17 cellular contexts compared by ENCODE assay signal in genomic region chr11:102458531-102458930, GRCh38. TPM values are rescaled to one million over a fixed set of nuclear protein-coding genes. Genes with fewer than 3 reads are reported as not detected.
DNase-seq lines count a peak whose midpoint lies in the region; ATAC-seq and TF ChIP-seq lines count a peak whose summit lies in the region.
"Had no signal": no experiment of that assay in that cellular context is flagged by ENCODE, and none has a peak within 500 bp of the region (broad histone marks: within the 10 kb centered on the region; RNA-seq: fewer than 3 reads in every experiment).

No MANE protein-coding gene starts in this region.

- H3K27me3 ChIP-seq in OCI-LY1 (ENCODE audit: insufficient read depth, low read length) (no peaks in the 10 kb centered on the region), neural progenitor cell (peaks cover 5% of the 10 kb centered on the region)
- H3K27me3 ChIP-seq: right atrium auricular region, upper lobe of right lung had no signal

- H4K20me1 ChIP-seq in OCI-LY1 (ENCODE audit: insufficient read depth, low read length): no peaks in the 10 kb centered on the region
- no peaks in the 10 kb centered on the region for H4K20me1 ChIP-seq in neural progenitor cell (ENCODE audit: low read depth)

- H3K4me1 Mint-ChIP-seq in activated CD4-positive, alpha-beta T cell treated with anti-CD3 and anti-CD28 coated beads, Interleukin-2, amount 10 ng/mL, durations not matched to agents 7 days and 5 days: peaks cover 73% of the 10 kb centered on the region
- H3K4me1 Mint-ChIP-seq in brain: peaks cover 79% of the 10 kb centered on the region
- H3K4me1 Mint-ChIP-seq in neural progenitor cell: peaks cover 19% of the 10 kb centered on the region

- peaks cover 18% of the 10 kb centered on the region for H3K36me3 Mint-ChIP-seq in activated CD4-positive, alpha-beta T cell treated with anti-CD3 and anti-CD28 coated beads, Interleukin-2, amount 10 ng/mL, durations not matched to agents 7 days and 5 days (ENCODE audit: low read depth)
- H3K36me3 Mint-ChIP-seq in brain (no peaks in the 10 kb centered on the region), neural progenitor cell (no peaks in the 10 kb centered on the region)
- H3K36me3 Mint-ChIP-seq: activated CD4-positive, alpha-beta memory T cell treated with anti-CD3 and anti-CD28 coated beads for 36 hours had no signal

- POLR2A ChIA-PET in activated CD4-positive, alpha-beta T cell treated with anti-CD3 and anti-CD28 coated beads, Interleukin-2, amount 10 ng/mL, durations not matched to agents 7 days and 5 days (lab: Charles Lee): no interaction called here

- TF ChIP-seq CTCF in OCI-LY1 (IDR thresholded peaks at IDR 0.05; ENCODE audit: low read length) (no peak), brain (conservative IDR thresholded peaks at IDR 0.05) (no peak), neural progenitor cell (IDR thresholded peaks at IDR 0.05) (no peak)

- H3K9ac ChIP-seq in OCI-LY1 (ENCODE audit: low read length): no peak overlapping the region
- H3K9ac ChIP-seq in neural progenitor cell: no peak overlapping the region

- H3K79me2 ChIP-seq in OCI-LY1 (ENCODE audit: insufficient read depth, low read length) (no peaks in the 10 kb centered on the region), neural progenitor cell (ENCODE audit: low read depth) (no peaks in the 10 kb centered on the region)

- peak overlapping the region; percentile 76 for H3K27ac Mint-ChIP-seq in activated CD4-positive, alpha-beta T cell treated with anti-CD3 and anti-CD28 coated beads, Interleukin-2, amount 10 ng/mL, durations not matched to agents 7 days and 5 days
- H3K27ac Mint-ChIP-seq in brain: peak overlapping the region in 4 of 5 experiments; percentile 0 to 94 (median 80)
- H3K27ac Mint-ChIP-seq in neural progenitor cell: peak overlapping the region; percentile 5

- no peak overlapping the region for H3K4me3 ChIP-seq in OCI-LY1 (ENCODE audit: low read depth, low read length, poor library complexity, severe bottlenecking)
- H3K4me3 ChIP-seq in neural progenitor cell: no peak overlapping the region
- H3K4me3 ChIP-seq: right atrium auricular region, upper lobe of right lung had no signal

- H3K36me3 ChIP-seq in OCI-LY1 (ENCODE audit: insufficient read depth, low read length) (no peaks in the 10 kb centered on the region), neural progenitor cell (no peaks in the 10 kb centered on the region)
- H3K36me3 ChIP-seq: right atrium auricular region, upper lobe of right lung had no signal

- H3F3A ChIP-seq in OCI-LY1 (ENCODE audit: insufficient read depth, low read length): no peaks in the 10 kb centered on the region
- peaks cover 33% of the 10 kb centered on the region for H3F3A ChIP-seq in neural progenitor cell (ENCODE audit: low read depth)

- no peak overlapping the region for H3K4me3 Mint-ChIP-seq in activated CD4-positive, alpha-beta T cell treated with anti-CD3 and anti-CD28 coated beads, Interleukin-2, amount 10 ng/mL, durations not matched to agents 7 days and 5 days
- peak overlapping the region in 2 of 5 experiments; percentile 5 to 6 for H3K4me3 Mint-ChIP-seq in brain
- H3K4me3 Mint-ChIP-seq in neural progenitor cell: no peak overlapping the region
- H3K4me3 Mint-ChIP-seq: activated CD4-positive, alpha-beta memory T cell treated with anti-CD3 and anti-CD28 coated beads for 36 hours had no signal

- peaks cover 3% of the 10 kb centered on the region for H3K9me3 Mint-ChIP-seq in activated CD4-positive, alpha-beta T cell treated with anti-CD3 and anti-CD28 coated beads, Interleukin-2, amount 10 ng/mL, durations not matched to agents 7 days and 5 days
- H3K9me3 Mint-ChIP-seq in brain (no peaks in the 10 kb centered on the region), neural progenitor cell (no peaks in the 10 kb centered on the region)
- H3K9me3 Mint-ChIP-seq: activated CD4-positive, alpha-beta memory T cell treated with anti-CD3 and anti-CD28 coated beads for 36 hours had no signal

- H3K4me1 ChIP-seq in OCI-LY1 (ENCODE audit: insufficient read depth, low read length, severe bottlenecking): peaks cover 54% of the 10 kb centered on the region
- H3K4me1 ChIP-seq in neural progenitor cell: peaks cover 38% of the 10 kb centered on the region

- no peaks in the 10 kb centered on the region for H3K9me2 ChIP-seq in OCI-LY1 (ENCODE audit: low read depth, low read length)

- CTCF ChIA-PET in activated CD4-positive, alpha-beta T cell treated with anti-CD3 and anti-CD28 coated beads, Interleukin-2, amount 10 ng/mL, durations not matched to agents 7 days and 5 days (lab: Charles Lee): interaction anchor here (0.8 to 3.3 kb wide), 2 partner anchors 8 to 20 kb away, joined by 3 to 14 read pairs; no protein-coding TSS in a partner anchor

- DNase-seq in activated CD4-positive, alpha-beta T cell treated with anti-CD3 and anti-CD28 coated beads, Interleukin-2, amount 10 ng/mL, durations not matched to agents 7 days and 5 days: no peak
- no peak for DNase-seq in activated CD4-positive, alpha-beta T cell treated with anti-CD3 and anti-CD28 coated beads, Interleukin-2, amount 50 U/mL, for 48 hours
- no peak for DNase-seq in neural progenitor cell (ENCODE audit: low spot score)
- no peak for DNase-seq in NCI-H1048 (lab: John Stamatoyannopoulos, UW)
- DNase-seq in NCI-H524 (lab: John Stamatoyannopoulos, UW): no peak
- DNase-seq: activated CD4-positive, alpha-beta memory T cell treated with anti-CD3 and anti-CD28 coated beads for 36 hours; DMS53; left colon; RPMI8226; stimulated activated naive CD4-positive, alpha-beta T cell treated with Interleukin-2 at 50 U/mL for 16 hours; upper lobe of right lung had no signal

- no peak overlapping the region for H2AFZ ChIP-seq in OCI-LY1 (ENCODE audit: low read length)
- H2AFZ ChIP-seq in neural progenitor cell (replicated peaks): no peak overlapping the region

- ATAC-seq in GM18868 (IDR thresholded peaks at IDR 0.05; ENCODE audit: unreplicated experiment): no peak
- ATAC-seq: left colon, SK-N-SH treated with all-trans-retinoic acid at 6 μM for 48 hours, upper lobe of right lung had no signal

- H3K9me3 ChIP-seq in OCI-LY1 (ENCODE audit: low read length): 0 out of 2 replicates have a peak, but pooled peaks cover 3% of the 10 kb centered on the region
- H3K9me3 ChIP-seq in neural progenitor cell (ENCODE audit: low read depth): no peaks in the 10 kb centered on the region
- H3K9me3 ChIP-seq: right atrium auricular region, upper lobe of right lung had no signal

- H3K27ac ChIP-seq in OCI-LY1 (ENCODE audit: low read depth, low read length, poor library complexity, severe bottlenecking): peak overlapping the region; percentile 47
- peak overlapping the region; percentile 32 for H3K27ac ChIP-seq in neural progenitor cell
- H3K27ac ChIP-seq: C4-2B, right atrium auricular region, upper lobe of right lung had no signal

- H3K4me2 ChIP-seq in OCI-LY1 (ENCODE audit: low read length) (no peak overlapping the region), neural progenitor cell (peak overlapping the region; percentile 47)

- H3K27me3 Mint-ChIP-seq in activated CD4-positive, alpha-beta T cell treated with anti-CD3 and anti-CD28 coated beads, Interleukin-2, amount 10 ng/mL, durations not matched to agents 7 days and 5 days: no peaks in the 10 kb centered on the region
- H3K27me3 Mint-ChIP-seq in brain (no peaks in the 10 kb centered on the region), neural progenitor cell (ENCODE audit: insufficient read depth, low read depth) (peaks cover 2% of the 10 kb centered on the region)
- H3K27me3 Mint-ChIP-seq: activated CD4-positive, alpha-beta memory T cell treated with anti-CD3 and anti-CD28 coated beads for 36 hours had no signal

RNA-seq across cellular contexts. Expression of gene TMEM123, which starts 6.0 kb away (rescaled TPM):
- 100 to 1,000 TPM; 489 to 694 TPM for total RNA-seq in activated CD4-positive, alpha-beta T cell treated with anti-CD3 and anti-CD28 coated beads, Interleukin-2, amount 10 ng/mL, durations not matched to agents 7 days and 5 days
- 70.0 TPM for polyA plus RNA-seq in brain (ENCODE audit: insufficient read depth, low read depth, low replicate concordance)
- 127 and 230 TPM in 2 replicates for total RNA-seq in neural progenitor cell (ENCODE audit: low replicate concordance)

Comparison
In these comparisons a context has a peak if more than half of its experiments do, and no peak if none do; other contexts are left out.
1. H3K27ac Mint-ChIP-seq: peak in every context shown above with its lines; median percentile 80 in brain; 76 in activated CD4-positive, alpha-beta T cell treated with anti-CD3 and anti-CD28 coated beads, Interleukin-2, amount 10 ng/mL, durations not matched to agents 7 days and 5 days; 5 in neural progenitor cell.